ENCODE assay signal across 20 cellular contexts in the genomic region with DNA sequence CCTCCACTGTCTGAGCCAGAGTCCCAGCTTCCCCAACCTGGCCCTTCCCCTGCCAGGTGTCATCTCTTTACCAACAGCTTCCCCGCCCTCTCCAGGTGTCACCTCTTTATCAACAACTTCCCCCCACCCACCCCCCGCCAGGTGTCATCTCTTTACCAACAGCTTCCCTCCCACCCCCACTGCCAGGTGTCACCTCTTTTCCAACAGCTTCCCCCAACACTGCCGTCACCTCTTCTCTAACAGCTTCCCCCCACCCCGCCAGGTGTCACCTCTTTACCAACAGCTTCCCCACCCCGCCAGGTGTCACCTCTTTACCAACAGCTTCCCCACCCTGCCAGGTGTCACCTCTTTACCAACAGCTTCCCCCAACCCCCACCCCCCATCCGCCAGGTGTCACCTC. TPM values are rescaled to one million over a fixed set of nuclear protein-coding genes. Genes with fewer than 3 reads are reported as not detected.
A peak's percentile ranks its signal among the peaks of the same experiment; 100 is the strongest.
DNase-seq lines count a peak whose midpoint lies in the region; ATAC-seq lines count a peak whose summit lies in the region.
"Had no signal": no experiment of that assay in that cellular context is flagged by ENCODE, and none has a peak within 500 bp of the region (broad histone marks: within the 10 kb centered on the region; RNA-seq: fewer than 3 reads in every experiment).

No MANE protein-coding gene starts in this region.

- peaks cover 6% of the 10 kb centered on the region for H3K36me3 Mint-ChIP-seq in T-helper 17 cell (ENCODE audit: low read depth)

- no peak for ATAC-seq in T-helper 17 cell
- ATAC-seq in GM18520 (IDR thresholded peaks at IDR 0.05; ENCODE audit: unreplicated experiment) = no peak
- ATAC-seq: Panc1, SK-N-SH treated with all-trans-retinoic acid at 6 μM for 48 hours had no signal

- H3K9me3 ChIP-seq in T-helper 17 cell (ENCODE audit: control insufficient read depth, low read length, poor library complexity, severe bottlenecking) = no peaks in the 10 kb centered on the region
- H3K9me3 ChIP-seq: BLaER1 had no signal

- no peak overlapping the region for H3K4me3 Mint-ChIP-seq in T-helper 17 cell
- H3K4me3 Mint-ChIP-seq: CD4-positive, alpha-beta T cell had no signal

- peak overlapping the region; percentile 47 for H3K27ac Mint-ChIP-seq in T-helper 17 cell
- H3K27ac Mint-ChIP-seq: CD4-positive, alpha-beta T cell had no signal

- H3K27me3 Mint-ChIP-seq in T-helper 17 cell = peaks cover 11% of the 10 kb centered on the region
- H3K27me3 Mint-ChIP-seq: CD4-positive, alpha-beta T cell had no signal

- DNase-seq in NCI-H146 (lab: John Stamatoyannopoulos, UW) (peak; percentile 49), NCI-H146 treated with DMSO at 0.1 percent for 48 hours (lab: John Stamatoyannopoulos, UW; ENCODE audit: unreplicated experiment) (no peak), DMS53 (lab: John Stamatoyannopoulos, UW) (peak; percentile 90), NCI-H510A (lab: John Stamatoyannopoulos, UW) (peak; percentile 37), T-helper 17 cell (no peak), DMS79 (lab: John Stamatoyannopoulos, UW) (no peak)
- DNase-seq in activated CD4-positive, alpha-beta T cell treated with anti-CD3 and anti-CD28 coated beads, Interleukin-2, amount 50 U/mL, for 4 hours = no peak
- DNase-seq: ACHN; Calu3; CD4-positive, alpha-beta T cell; DMS79 treated with DMSO at 0.1 percent for 48 hours; IMR-90; NCI-H1105 treated with DMSO at 0.1 percent for 48 hours; NCI-H1694 treated with DMSO at 0.1 percent for 48 hours; NCI-H526; NK-92 treated with Interleukin-12 subunit alpha and Interleukin-12 subunit beta, amount 100 ng/mL, for 24 hours had no signal

- H3K4me1 Mint-ChIP-seq in T-helper 17 cell = peaks cover 4% of the 10 kb centered on the region

RNA-seq across cellular contexts. Expression of gene TTLL12, which starts 29.8 kb away (rescaled TPM):
- 10 to 100 TPM; 12.8 to 17.8 TPM for total RNA-seq in T-helper 17 cell

Comparison
In these comparisons a context has a peak if more than half of its experiments do, and no peak if none do; other contexts are left out.
1. DNase-seq: peak in NCI-H146 (single experiment), DMS53 (single experiment) and NCI-H510A (single experiment); none in NCI-H146 treated with DMSO at 0.1 percent for 48 hours (single experiment), T-helper 17 cell (0 of 3), DMS79 (single experiment) and activated CD4-positive, alpha-beta T cell treated with anti-CD3 and anti-CD28 coated beads, Interleukin-2, amount 50 U/mL, for 4 hours (0 of 2).